2 cellular contexts compared by ENCODE assay signal in the genomic region with DNA sequence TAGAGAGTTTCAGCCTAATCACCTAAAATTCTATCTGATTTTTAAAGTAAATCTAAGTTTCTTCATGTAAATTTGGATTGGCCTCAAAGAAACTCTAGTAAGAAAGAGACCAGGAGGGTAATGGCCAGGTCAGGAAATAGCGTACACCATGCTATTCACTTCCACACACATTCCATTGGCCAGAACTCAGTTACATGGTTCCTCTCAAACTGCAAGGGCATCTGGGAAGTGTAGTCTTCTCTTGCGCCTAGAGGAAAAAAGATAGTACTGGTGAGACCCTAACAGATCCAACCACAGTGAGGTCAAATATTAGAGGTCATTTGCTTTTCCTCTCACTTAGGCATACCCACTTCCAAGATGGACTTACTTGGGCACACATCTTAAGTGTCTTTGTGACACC.
TF ChIP-seq lines count a peak whose summit lies in the region.

No MANE protein-coding gene starts in this region.

TF ChIP-seq in IMR-90, 13 proteins besides CTCF, POLR2A, EP300 and RAD21:
- no peak for TF ChIP-seq SMC3 (IDR thresholded peaks at IDR 0.05; ENCODE audit: low read depth, low read length)
- no peak for TF ChIP-seq MAZ (IDR thresholded peaks at IDR 0.05; ENCODE audit: borderline replicate concordance, low read depth, low read length)
- TF ChIP-seq CEBPB (IDR thresholded peaks at IDR 0.05; ENCODE audit: low read depth, low read length): no peak
- TF ChIP-seq MAFK (IDR thresholded peaks at IDR 0.05; ENCODE audit: low read depth, low read length): no peak
- no peak for TF ChIP-seq FOS (IDR thresholded peaks at IDR 0.05; ENCODE audit: low read depth, low read length)
- TF ChIP-seq CHD1 (IDR thresholded peaks at IDR 0.05; ENCODE audit: low read depth, low read length): no peak
- no peak for TF ChIP-seq MXI1 (IDR thresholded peaks at IDR 0.05; ENCODE audit: borderline replicate concordance, low read depth, low read length)
- no peak for TF ChIP-seq NFE2L2 (IDR thresholded peaks at IDR 0.05; ENCODE audit: low read depth, low read length)
- no peak for TF ChIP-seq RFX5 (IDR thresholded peaks at IDR 0.05; ENCODE audit: low read depth, low read length)
- no peak for TF ChIP-seq BHLHE40 (IDR thresholded peaks at IDR 0.05; ENCODE audit: low read depth, low read length)

TF ChIP-seq in SK-N-SH, 30 proteins besides CTCF, POLR2A, EP300 and RAD21:
- TF ChIP-seq, protein P1, sequence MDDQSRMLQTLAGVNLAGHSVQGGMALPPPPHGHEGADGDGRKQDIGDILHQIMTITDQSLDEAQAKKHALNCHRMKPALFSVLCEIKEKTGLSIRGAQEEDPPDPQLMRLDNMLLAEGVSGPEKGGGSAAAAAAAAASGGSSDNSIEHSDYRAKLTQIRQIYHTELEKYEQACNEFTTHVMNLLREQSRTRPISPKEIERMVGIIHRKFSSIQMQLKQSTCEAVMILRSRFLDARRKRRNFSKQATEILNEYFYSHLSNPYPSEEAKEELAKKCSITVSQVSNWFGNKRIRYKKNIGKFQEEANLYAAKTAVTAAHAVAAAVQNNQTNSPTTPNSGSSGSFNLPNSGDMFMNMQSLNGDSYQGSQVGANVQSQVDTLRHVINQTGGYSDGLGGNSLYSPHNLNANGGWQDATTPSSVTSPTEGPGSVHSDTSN (IDR thresholded peaks at IDR 0.05): no peak
- 0 out of 2 replicates have a peak, but pooled peaks have one; percentile 32 for TF ChIP-seq GABPA (IDR thresholded peaks at IDR 0.05; ENCODE audit: low read depth)
- TF ChIP-seq ELF1 (IDR thresholded peaks at IDR 0.05): 0 out of 2 replicates have a peak, but pooled peaks have one; percentile 15
